ENCODE assay signal across 1 cellular context in genomic region chr5:170338933-170339779, GRCh38.
TF ChIP-seq lines count a peak whose summit lies in the region.

No MANE protein-coding gene starts in this region.

TF ChIP-seq in K562, 482 proteins besides CTCF, POLR2A, EP300 and RAD21 (continued from another document):
- TF ChIP-seq ZNF407 (IDR thresholded peaks at IDR 0.05; ENCODE audit: low read depth) (no peak), CREB3 (tag; conservative IDR thresholded peaks at IDR 0.05; ENCODE audit: low read depth) (no peak), ARID2 (IDR thresholded peaks at IDR 0.05) (0 out of 2 replicates have a peak, but pooled peaks have one; percentile 58), CC2D1A (IDR thresholded peaks at IDR 0.05) (peak; percentile 67; the same call in 1 of the 2 replicates), POLR2B (IDR thresholded peaks at IDR 0.05; ENCODE audit: low read depth, partially characterized antibody) (no peak), SPI1 (IDR thresholded peaks at IDR 0.05; ENCODE audit: borderline replicate concordance, low read depth, low read length) (peak; percentile 100), CREB1 (IDR thresholded peaks at IDR 0.05) (no peak), CREB1 (CRISPR knock-in tag; IDR thresholded peaks at IDR 0.05) (no peak), HES1 (IDR thresholded peaks at IDR 0.05; ENCODE audit: low read depth) (no peak), MCM3 (IDR thresholded peaks at IDR 0.05) (no peak), ZC3H11A (IDR thresholded peaks at IDR 0.05; ENCODE audit: low read depth, low read length) (no peak), STAG1 (CRISPR knock-in tag; IDR thresholded peaks at IDR 0.05; ENCODE audit: borderline replicate concordance) (peak; percentile 72; the same call in 1 of the 2 replicates), SMC3 (conservative IDR thresholded peaks at IDR 0.05; ENCODE audit: insufficient read depth, low read depth, low read length) (peak; percentile 86), DEAF1 (CRISPR knock-in tag; IDR thresholded peaks at IDR 0.05) (peak; percentile 97), C11orf30 (IDR thresholded peaks at IDR 0.05; ENCODE audit: low read depth) (peak; percentile 86), UBTF (IDR thresholded peaks at IDR 0.05; ENCODE audit: borderline replicate concordance in 1 of 2, low read depth in 2 of 2, low read length in 2 of 2) (no peak), ZNF717 (CRISPR knock-in tag; IDR thresholded peaks at IDR 0.05) (no peak), CTBP1 (IDR thresholded peaks at IDR 0.05; ENCODE audit: borderline replicate concordance) (peak; percentile 64), XRCC5 (IDR thresholded peaks at IDR 0.05; ENCODE audit: low read depth, low read length) (0 out of 2 replicates have a peak, but pooled peaks have one; percentile 44), RCOR1 (IDR thresholded peaks at IDR 0.05; ENCODE audit: borderline replicate concordance in 1 of 2, low read depth in 2 of 2, low read length in 2 of 2) (peak in 1 of 2 experiments; percentile 38; a peak in 2 of 4 replicates), MLLT1 (IDR thresholded peaks at IDR 0.05) (0 out of 4 replicates have a peak, but pooled peaks of 1 of the 2 experiments have one; percentile 29), RB1 (IDR thresholded peaks at IDR 0.05; ENCODE audit: low read depth) (0 out of 2 replicates have a peak, but pooled peaks have one; percentile 31)
